ENCODE assay signal across 10 cellular contexts in genomic region chr12:958449-959123, GRCh38. TPM values are rescaled to one million over a fixed set of nuclear protein-coding genes. Genes with fewer than 3 reads are reported as not detected.
DNase-seq lines count a peak whose midpoint lies in the region; ATAC-seq and TF ChIP-seq lines count a peak whose summit lies in the region.
"Had no signal": no experiment of that assay in that cellular context is flagged by ENCODE, and none has a peak within 500 bp of the region (broad histone marks: within the 10 kb centered on the region; RNA-seq: fewer than 3 reads in every experiment).

No MANE protein-coding gene starts in this region.

- H3K36me3 Mint-ChIP-seq in activated CD8-positive, alpha-beta memory T cell treated with anti-CD3 and anti-CD28 coated beads, Interleukin-2, amount 10 ng/mL, durations not matched to agents 7 days and 5 days: no peaks in the 10 kb centered on the region
- H3K36me3 Mint-ChIP-seq: activated naive CD4-positive, alpha-beta T cell treated with anti-CD3 and anti-CD28 coated beads, Interleukin-2, amount 10 ng/mL, durations not matched to agents 7 days and 5 days had no signal

- intact Hi-C loops in esophagus muscularis mucosa (cut with DNase I): no loop called here

- no peaks in the 10 kb centered on the region for H3K9me3 Mint-ChIP-seq in activated CD8-positive, alpha-beta memory T cell treated with anti-CD3 and anti-CD28 coated beads, Interleukin-2, amount 10 ng/mL, durations not matched to agents 7 days and 5 days (ENCODE audit: low read depth)
- H3K9me3 Mint-ChIP-seq: activated naive CD4-positive, alpha-beta T cell treated with anti-CD3 and anti-CD28 coated beads, Interleukin-2, amount 10 ng/mL, durations not matched to agents 7 days and 5 days had no signal

- peaks cover 4% of the 10 kb centered on the region for H3K27me3 Mint-ChIP-seq in activated CD8-positive, alpha-beta memory T cell treated with anti-CD3 and anti-CD28 coated beads, Interleukin-2, amount 10 ng/mL, durations not matched to agents 7 days and 5 days
- H3K27me3 Mint-ChIP-seq: activated naive CD4-positive, alpha-beta T cell treated with anti-CD3 and anti-CD28 coated beads, Interleukin-2, amount 10 ng/mL, durations not matched to agents 7 days and 5 days had no signal

- ATAC-seq in GM21423 (IDR thresholded peaks at IDR 0.05; ENCODE audit: unreplicated experiment) (peak; percentile 84), HG03565 (IDR thresholded peaks at IDR 0.05; ENCODE audit: unreplicated experiment) (peak; percentile 75), foreskin keratinocyte (peak; percentile 25)
- ATAC-seq in activated CD8-positive, alpha-beta memory T cell treated with anti-CD3 and anti-CD28 coated beads, Interleukin-2, amount 10 ng/mL, durations not matched to agents 7 days and 5 days: no peak

- H3K36me3 ChIP-seq in esophagus muscularis mucosa: no peaks in the 10 kb centered on the region

- TF ChIP-seq POLR2A in esophagus muscularis mucosa (IDR thresholded peaks at IDR 0.05; ENCODE audit: low read depth): no peak

- peaks cover 1% of the 10 kb centered on the region for H3K4me1 ChIP-seq in foreskin keratinocyte
- peaks cover 0 to 13% (median 7%) of the 10 kb centered on the region in 4 donors for H3K4me1 ChIP-seq in esophagus muscularis mucosa

- DNase-seq in Daoy (ENCODE audit: low read depth) (peak; percentile 64), foreskin keratinocyte (no peak), NCI-H1092 treated with DMSO at 0.1 percent for 48 hours (lab: John Stamatoyannopoulos, UW) (no peak), cerebellar cortex (ENCODE audit: low spot score) (no peak), esophagus muscularis mucosa (ENCODE audit: extremely low spot score) (no peak)
- DNase-seq in activated CD8-positive, alpha-beta memory T cell treated with anti-CD3 and anti-CD28 coated beads, Interleukin-2, amount 10 ng/mL, durations not matched to agents 7 days and 5 days: no peak
- DNase-seq: activated naive CD4-positive, alpha-beta T cell treated with anti-CD3 and anti-CD28 coated beads, Interleukin-2, amount 10 ng/mL, durations not matched to agents 7 days and 5 days; PC-9 had no signal

- TF ChIP-seq EP300 in esophagus muscularis mucosa (IDR thresholded peaks at IDR 0.05): no peak

- no peaks in the 10 kb centered on the region for H3K9me3 ChIP-seq in esophagus muscularis mucosa

- CTCF ChIA-PET in activated CD8-positive, alpha-beta memory T cell treated with anti-CD3 and anti-CD28 coated beads, Interleukin-2, amount 10 ng/mL, durations not matched to agents 7 days and 5 days (lab: Charles Lee): interaction anchor here (0.9 to 1.5 kb wide), 2 partner anchors 9 to 134 kb away, joined by 3 read pairs; no protein-coding TSS in a partner anchor

- H3K27me3 ChIP-seq in foreskin keratinocyte (no peaks in the 10 kb centered on the region), esophagus muscularis mucosa (no peaks in the 10 kb centered on the region)

- 60% methylated on average over 8 of the region's 9 CpGs for WGBS in esophagus muscularis mucosa

- no peak for TF ChIP-seq CTCF in foreskin keratinocyte (conservative IDR thresholded peaks at IDR 0.05)
- TF ChIP-seq CTCF in esophagus muscularis mucosa (IDR thresholded peaks at IDR 0.05): no peak

- H3K27ac Mint-ChIP-seq in activated CD8-positive, alpha-beta memory T cell treated with anti-CD3 and anti-CD28 coated beads, Interleukin-2, amount 10 ng/mL, durations not matched to agents 7 days and 5 days: no peak overlapping the region
- H3K27ac Mint-ChIP-seq: activated naive CD4-positive, alpha-beta T cell treated with anti-CD3 and anti-CD28 coated beads, Interleukin-2, amount 10 ng/mL, durations not matched to agents 7 days and 5 days had no signal

- H3K4me3 Mint-ChIP-seq in activated CD8-positive, alpha-beta memory T cell treated with anti-CD3 and anti-CD28 coated beads, Interleukin-2, amount 10 ng/mL, durations not matched to agents 7 days and 5 days: no peak overlapping the region
- H3K4me3 Mint-ChIP-seq: activated naive CD4-positive, alpha-beta T cell treated with anti-CD3 and anti-CD28 coated beads, Interleukin-2, amount 10 ng/mL, durations not matched to agents 7 days and 5 days had no signal

- H3K27ac ChIP-seq in foreskin keratinocyte (no peak overlapping the region), esophagus muscularis mucosa (replicated peaks in 1 of 4) (no peak overlapping the region)
- H3K27ac ChIP-seq: PC-9 had no signal

- H3K4me1 Mint-ChIP-seq in activated CD8-positive, alpha-beta memory T cell treated with anti-CD3 and anti-CD28 coated beads, Interleukin-2, amount 10 ng/mL, durations not matched to agents 7 days and 5 days: peaks cover 6% of the 10 kb centered on the region
- H3K4me1 Mint-ChIP-seq: activated naive CD4-positive, alpha-beta T cell treated with anti-CD3 and anti-CD28 coated beads, Interleukin-2, amount 10 ng/mL, durations not matched to agents 7 days and 5 days had no signal

- H3K4me3 ChIP-seq in esophagus muscularis mucosa: no peak overlapping the region
- H3K4me3 ChIP-seq: PC-9 had no signal

RNA-seq across cellular contexts. Expression of gene RAD52, which starts 9.1 kb away (rescaled TPM):
- total RNA-seq in Daoy (2014; rRNA removed; shearing (Covaris generic)): 11.4 and 11.8 TPM in 2 replicates
- 15.5 and 18.1 TPM in 2 replicates for total RNA-seq in foreskin keratinocyte
- polyA plus RNA-seq in foreskin keratinocyte: 3.7 and 6.2 TPM in 2 replicates
- 10 to 100 TPM; 14.6 to 21.8 TPM for total RNA-seq in activated CD8-positive, alpha-beta memory T cell treated with anti-CD3 and anti-CD28 coated beads, Interleukin-2, amount 10 ng/mL, durations not matched to agents 7 days and 5 days
- total RNA-seq in esophagus muscularis mucosa: 10 to 100 TPM in 3 of 4 donors, 1 to 10 TPM in 1; 6.6 to 18.8 (median 11.6) TPM

RNA-seq across cellular contexts. Expression of gene ERC1, which starts 32.4 kb away (rescaled TPM):
- total RNA-seq in Daoy (2014; rRNA removed; shearing (Covaris generic)): 18.1 and 22.8 TPM in 2 replicates
- total RNA-seq in foreskin keratinocyte: 35.2 and 38.0 TPM in 2 replicates
- 6.0 and 7.2 TPM in 2 replicates for polyA plus RNA-seq in foreskin keratinocyte
- total RNA-seq in activated CD8-positive, alpha-beta memory T cell treated with anti-CD3 and anti-CD28 coated beads, Interleukin-2, amount 10 ng/mL, durations not matched to agents 7 days and 5 days: 10 to 100 TPM; 18.8 to 25.2 TPM
- total RNA-seq in esophagus muscularis mucosa: 10 to 100 TPM; 50.0 to 88.1 (median 59.7) TPM
